In the genomic region with DNA sequence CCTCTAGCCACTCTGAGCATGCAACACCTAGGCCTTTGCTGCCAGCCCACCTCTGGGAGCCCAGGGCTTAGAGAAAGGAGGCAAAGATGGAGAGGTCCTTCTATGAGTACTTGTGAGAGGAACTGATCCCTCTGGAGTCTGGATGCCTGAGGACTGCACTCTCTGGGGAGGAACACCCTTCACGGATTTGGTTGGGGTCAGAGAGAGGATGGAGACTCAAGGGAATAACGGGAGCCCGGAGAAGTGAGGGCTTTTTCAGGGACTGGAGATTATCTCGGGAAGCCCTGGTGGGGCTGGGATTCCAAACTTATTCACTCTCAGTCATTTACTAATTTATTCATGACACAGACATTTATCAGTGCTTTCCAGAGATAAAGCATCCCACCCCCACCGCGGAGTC, we compare ENCODE assay signal across 1 cellular context.
TF ChIP-seq lines count a peak whose summit lies in the region.

No MANE protein-coding gene starts in this region.

TF ChIP-seq in neural cell, 6 proteins besides CTCF, POLR2A, EP300 and RAD21:
- TF ChIP-seq REST (IDR thresholded peaks at IDR 0.05; ENCODE audit: borderline replicate concordance): no peak
- TF ChIP-seq POLR2AphosphoS5 (IDR thresholded peaks at IDR 0.05): no peak
- TF ChIP-seq TAF1 (IDR thresholded peaks at IDR 0.05; ENCODE audit: low read depth): no peak
- no peak for TF ChIP-seq MXI1 (conservative IDR thresholded peaks at IDR 0.05; ENCODE audit: poor library complexity, severe bottlenecking)
- no peak for TF ChIP-seq SMC3 (conservative IDR thresholded peaks at IDR 0.05; ENCODE audit: poor library complexity)
- no peak for TF ChIP-seq EZH2 (IDR thresholded peaks at IDR 0.05; ENCODE audit: borderline replicate concordance, insufficient read depth, low read length, poor library complexity, severe bottlenecking)
